8 cellular contexts compared by ENCODE assay signal in the genomic region with DNA sequence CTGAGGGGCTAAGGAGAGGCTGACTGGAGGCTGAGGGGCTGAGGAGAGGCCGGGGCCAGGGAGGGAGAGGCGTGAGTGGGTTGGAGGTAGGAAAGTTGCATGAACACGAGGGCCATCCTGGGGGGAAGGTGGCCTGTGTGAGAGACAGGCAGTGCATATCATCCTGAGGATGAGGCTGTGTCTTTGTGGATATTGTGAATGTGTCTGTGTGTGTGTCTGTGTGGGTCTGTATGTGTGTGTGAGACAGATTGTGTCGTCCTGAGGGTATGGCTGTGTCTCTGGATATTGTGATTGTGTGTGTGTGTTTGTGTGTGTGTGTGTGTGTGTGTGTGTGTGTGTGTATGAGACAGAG. TPM values are rescaled to one million over a fixed set of nuclear protein-coding genes. Genes with fewer than 3 reads are reported as not detected.
DNase-seq lines count a peak whose midpoint lies in the region; ATAC-seq and TF ChIP-seq lines count a peak whose summit lies in the region.

No MANE protein-coding gene starts in this region.

- H3K36me3 Mint-ChIP-seq in T-cell: peaks cover 24% of the 10 kb centered on the region

- H3K36me3 ChIP-seq in left ventricle myocardium inferior: peaks cover 19% of the 10 kb centered on the region

- H3K27ac Mint-ChIP-seq in T-cell: peak overlapping the region; percentile 75 to 87

- peak overlapping the region; percentile 80 to 93 (median 91) for H3K4me3 Mint-ChIP-seq in T-cell

- CTCF ChIA-PET in T-cell (lab: Charles Lee): no interaction called here

- DNase-seq in Right ventricle myocardium inferior (ENCODE audit: missing footprints) (no peak), cardiac septum (ENCODE audit: low spot score) (no peak), T-cell (no peak), left ventricle myocardium inferior (no peak), globus pallidus (ENCODE audit: low spot score) (no peak)
- no peak for DNase-seq in effector CD8-positive, alpha-beta T cell (lab: John Stamatoyannopoulos, UW)

- peak; percentile 14 for ATAC-seq in Right ventricle myocardium inferior
- ATAC-seq in T-cell (replicated peaks in 1 of 4): peak; percentile 39 to 43 (median 40)
- ATAC-seq in GM18907 (IDR thresholded peaks at IDR 0.05; ENCODE audit: unreplicated experiment): no peak

- no peak for TF ChIP-seq CTCF in left ventricle myocardium inferior (IDR thresholded peaks at IDR 0.05; ENCODE audit: borderline replicate concordance)

- peak overlapping the region; percentile 85 for H3K27ac ChIP-seq in left ventricle myocardium inferior (replicated peaks)
- H3K27ac ChIP-seq in skin epidermis: peak overlapping the region in 20 of 21 experiments; percentile 31 to 89 (median 76)

- peaks cover 24% of the 10 kb centered on the region for H3K4me1 ChIP-seq in left ventricle myocardium inferior

- no peaks in the 10 kb centered on the region for H3K27me3 ChIP-seq in left ventricle myocardium inferior (ENCODE audit: low read depth)

- POLR2A ChIA-PET in T-cell (lab: Charles Lee): interaction anchor here in 1 of 2 donors (0.7 kb wide), 1 partner anchor 275 kb away, joined by 15 read pairs; no protein-coding TSS in a partner anchor

- H3K9me3 Mint-ChIP-seq in T-cell: peaks cover 15 to 25% (median 18%) of the 10 kb centered on the region in 3 donors

- intact Hi-C loops in Right ventricle myocardium inferior (cut with DNase I): loop anchor here (2.0 to 5.0 kb wide), 2 partner anchors 27 to 77 kb away; partner anchors contain the start of gene ZNF835
- intact Hi-C loops in cardiac septum (cut with DNase I): loop anchor here (2.0 to 10.0 kb wide), 5 partner anchors 29 to 193 kb away; partner anchors contain the start of genes ZFP28, ZNF470, ZNF471 and ZNF583
- intact Hi-C loops in left ventricle myocardium inferior (cut with micrococcal nuclease): no loop called here

- H3K9me3 ChIP-seq in left ventricle myocardium inferior (replicated peaks): peaks cover 29% of the 10 kb centered on the region

- H3K4me3 ChIP-seq in left ventricle myocardium inferior: peak overlapping the region; percentile 98
- peak overlapping the region; percentile 74 to 94 (median 88) for H3K4me3 ChIP-seq in skin epidermis

- no peaks in the 10 kb centered on the region for H3K27me3 Mint-ChIP-seq in T-cell

- H3K4me1 Mint-ChIP-seq in T-cell: peaks cover 22 to 25% (median 23%) of the 10 kb centered on the region in 3 donors

RNA-seq across cellular contexts. Expression of gene ZNF71, which starts 0.4 kb away (rescaled TPM):
- total RNA-seq in Right ventricle myocardium inferior (6.4 TPM), cardiac septum (7.1 TPM), T-cell (10 to 100 TPM in 1 of 5 donors, 1 to 10 TPM in 4; 5.1 to 10.4 (median 9.3) TPM), left ventricle myocardium inferior (5.8 TPM)

RNA-seq across cellular contexts. Expression of gene ZNF470, which starts 28.3 kb away (rescaled TPM):
- 2.9 TPM for total RNA-seq in Right ventricle myocardium inferior
- total RNA-seq in cardiac septum: 6.6 TPM
- total RNA-seq in T-cell: 1 to 10 TPM; 1.5 to 7.2 (median 5.8) TPM
- total RNA-seq in left ventricle myocardium inferior: 4.3 TPM

RNA-seq across cellular contexts. Expression of gene SMIM17, which starts 47.4 kb away (rescaled TPM):
- not detected for total RNA-seq in Right ventricle myocardium inferior
- total RNA-seq in cardiac septum: not detected
- not detected for total RNA-seq in T-cell
- total RNA-seq in left ventricle myocardium inferior: not detected

RNA-seq across cellular contexts. Expression of gene ZFP28, which starts 56.8 kb away (rescaled TPM):
- total RNA-seq in Right ventricle myocardium inferior (5.5 TPM), cardiac septum (9.9 TPM), T-cell (10 to 100 TPM in 2 of 5 donors, 1 to 10 TPM in 3; 4.2 to 12.2 (median 9.8) TPM), left ventricle myocardium inferior (6.0 TPM)
